Comparison of ENCODE assay signal across 16 cellular contexts in the genomic region with DNA sequence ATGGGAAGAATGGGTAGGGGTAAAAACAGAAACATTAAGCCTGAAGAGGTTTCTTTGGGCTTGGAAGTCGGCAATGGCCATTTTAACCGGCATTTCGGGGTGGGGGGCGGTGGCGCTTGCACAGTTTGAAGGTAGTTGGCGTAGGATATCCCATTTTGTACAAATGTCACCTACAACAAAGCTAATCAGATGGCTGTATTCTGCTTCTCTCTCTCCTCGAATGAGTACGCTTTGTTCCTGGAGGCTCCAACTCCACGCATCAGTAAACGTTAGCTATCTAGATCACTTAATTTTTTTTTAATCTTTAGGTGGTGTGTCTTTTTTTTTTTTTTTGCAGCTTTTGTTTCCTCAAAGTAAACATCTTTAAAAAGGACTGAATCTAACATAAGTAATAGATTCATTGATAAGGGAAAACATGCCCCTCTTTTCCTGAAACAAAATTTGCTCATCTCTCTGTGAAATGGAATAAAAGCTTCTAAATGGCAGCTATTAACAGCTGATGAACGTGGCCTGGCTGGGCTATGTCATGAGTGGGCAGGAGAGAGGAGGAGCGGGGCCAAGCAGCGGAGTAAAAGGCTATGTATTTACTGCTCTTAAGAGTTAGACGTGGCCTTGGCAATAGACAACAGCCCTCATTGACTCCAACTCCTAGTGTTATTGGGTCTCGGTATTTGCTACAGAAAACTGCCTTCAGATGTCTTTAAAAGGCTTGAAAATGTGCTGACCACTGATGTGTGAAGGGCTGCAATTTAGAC.
"Had no signal": no experiment of that assay in that cellular context is flagged by ENCODE, and none has a peak within 500 bp of the region (broad histone marks: within the 10 kb centered on the region; RNA-seq: fewer than 3 reads in every experiment).

No MANE protein-coding gene starts in this region.

- H3K27ac ChIP-seq: esophagus squamous epithelium, gastroesophageal sphincter, ovary, prostate gland, right lobe of liver, stomach, upper lobe of left lung, uterus had no signal

- FAIRE-seq: colon, keratinocyte had no signal

- ATAC-seq: gastroesophageal sphincter; left colon; naive thymus-derived CD4-positive, alpha-beta T cell; right lobe of liver had no signal

- H3K4me1 ChIP-seq: gastroesophageal sphincter, prostate gland, right lobe of liver, stomach, uterus had no signal

- H3K36me3 ChIP-seq: esophagus squamous epithelium, gastroesophageal sphincter, ovary, prostate gland, right lobe of liver, stomach, upper lobe of left lung, uterus had no signal

- H3K4me3 ChIP-seq: esophagus squamous epithelium, gastroesophageal sphincter, ovary, prostate gland, right lobe of liver, stomach, upper lobe of left lung, uterus had no signal

- DNase-seq: cerebellar nuclear complex; esophagus squamous epithelium; foreskin fibroblast; immature natural killer cell; left colon; naive thymus-derived CD4-positive, alpha-beta T cell; ovary; right lobe of liver; stimulated activated naive CD4-positive, alpha-beta T cell; stomach; upper lobe of left lung; uterus had no signal

- H3K9me3 ChIP-seq: esophagus squamous epithelium, gastroesophageal sphincter, ovary, prostate gland, right lobe of liver, stomach, upper lobe of left lung, uterus had no signal

- H3K27me3 ChIP-seq: esophagus squamous epithelium, gastroesophageal sphincter, ovary, right lobe of liver, stomach, upper lobe of left lung, uterus had no signal
